ENCODE assay signal across 8 cellular contexts in genomic region chr4:49092608-49093135, GRCh38.
DNase-seq lines count a peak whose midpoint lies in the region; ATAC-seq lines count a peak whose summit lies in the region.
"Not testable (repeated sequence)": the region's sequence is repeated elsewhere in the genome, so short reads cannot be mapped to it uniquely, and the experiment has no call there.

No MANE protein-coding gene starts in this region.

- H3K9ac ChIP-seq in HUES64 (ENCODE audit: low read depth, low read length) = not testable (repeated sequence)

- peak; percentile 28 for DNase-seq in dermis blood vessel endothelial cell
- not testable (repeated sequence) for DNase-seq in left colon; stimulated activated effector memory CD8-positive, alpha-beta T cell treated with anti-CD3 and anti-CD28 coated beads, Interleukin-12 subunit alpha, Interleukin-12 subunit beta, amount 100 ng/mL, for 72 hours (ENCODE audit: low spot score in 2 of 2)

- ATAC-seq in GM18508 (IDR thresholded peaks at IDR 0.05; ENCODE audit: insufficient read depth, unreplicated experiment) (peak; percentile 33), GM19455 (IDR thresholded peaks at IDR 0.05; ENCODE audit: unreplicated experiment) (peak; percentile 52), HG02571 (IDR thresholded peaks at IDR 0.05; ENCODE audit: unreplicated experiment) (peak; percentile 45), HG03097 (IDR thresholded peaks at IDR 0.05; ENCODE audit: low FRiP score, unreplicated experiment) (peak; percentile 59), left colon (peak; percentile 70)
- ATAC-seq in stimulated activated effector memory CD8-positive, alpha-beta T cell treated with anti-CD3 and anti-CD28 coated beads, Interleukin-12 subunit alpha, Interleukin-12 subunit beta, amount 100 ng/mL, for 72 hours = peak; percentile 76

- peaks cover 24% of the 10 kb centered on the region for H3K4me1 Mint-ChIP-seq in stimulated activated effector memory CD8-positive, alpha-beta T cell treated with anti-CD3 and anti-CD28 coated beads, Interleukin-12 subunit alpha, Interleukin-12 subunit beta, amount 100 ng/mL, for 72 hours

- H3K9me3 Mint-ChIP-seq in stimulated activated effector memory CD8-positive, alpha-beta T cell treated with anti-CD3 and anti-CD28 coated beads, Interleukin-12 subunit alpha, Interleukin-12 subunit beta, amount 100 ng/mL, for 72 hours = peaks cover 39% of the 10 kb centered on the region

- intact Hi-C loops in left colon (cut with DNase I, micrococcal nuclease) = not testable (repeated sequence)

- WGBS in HUES64 = 71% methylated on average over 11 of the region's 11 CpGs

- not testable (repeated sequence) for H3K4me3 Mint-ChIP-seq in stimulated activated effector memory CD8-positive, alpha-beta T cell treated with anti-CD3 and anti-CD28 coated beads, Interleukin-12 subunit alpha, Interleukin-12 subunit beta, amount 100 ng/mL, for 72 hours

- H3K36me3 Mint-ChIP-seq in stimulated activated effector memory CD8-positive, alpha-beta T cell treated with anti-CD3 and anti-CD28 coated beads, Interleukin-12 subunit alpha, Interleukin-12 subunit beta, amount 100 ng/mL, for 72 hours = not testable (repeated sequence)

- H3K9me3 ChIP-seq in HUES64 (ENCODE audit: insufficient read depth, low read depth, low read length) = peaks cover 69% of the 10 kb centered on the region

- not testable (repeated sequence) for H3K27ac ChIP-seq in HUES64 (ENCODE audit: low read depth, low read length)

- H3K4me1 ChIP-seq in HUES64 (ENCODE audit: insufficient read depth, low read length) = not testable (repeated sequence)

- H3K36me3 ChIP-seq in HUES64 (ENCODE audit: insufficient read depth, low read length) = not testable (repeated sequence)

- not testable (repeated sequence) for H3K27ac Mint-ChIP-seq in stimulated activated effector memory CD8-positive, alpha-beta T cell treated with anti-CD3 and anti-CD28 coated beads, Interleukin-12 subunit alpha, Interleukin-12 subunit beta, amount 100 ng/mL, for 72 hours

- H3K27me3 ChIP-seq in HUES64 (ENCODE audit: insufficient read depth, low read length) = not testable (repeated sequence)

- H3K4me3 ChIP-seq in HUES64 (ENCODE audit: low read length) = peak overlapping the region; percentile 1; the same call in 1 of the 2 replicates
